10 cellular contexts compared by ENCODE assay signal in the genomic region with DNA sequence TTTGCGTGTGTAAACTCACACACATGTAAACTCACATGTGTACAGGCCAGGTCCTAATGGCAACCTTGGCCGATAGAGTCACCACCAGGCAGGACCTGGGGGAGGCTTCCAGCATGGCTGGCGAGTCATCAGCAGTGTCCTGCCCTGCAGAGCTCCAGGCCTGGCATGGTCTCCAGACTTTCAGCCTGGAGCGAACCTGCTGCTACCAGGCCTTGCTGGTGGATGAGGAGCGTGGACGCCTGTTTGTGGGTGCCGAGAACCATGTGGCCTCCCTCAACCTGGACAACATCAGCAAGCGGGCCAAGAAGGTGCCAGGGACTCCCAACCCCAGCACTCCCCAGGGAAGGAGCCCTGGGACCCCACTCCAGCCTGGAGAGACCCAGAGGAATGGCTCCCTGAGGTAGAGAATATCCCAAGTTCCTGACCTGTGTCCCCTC.
A peak's percentile ranks its signal among the peaks of the same experiment; 100 is the strongest.
DNase-seq lines count a peak whose midpoint lies in the region; ATAC-seq lines count a peak whose summit lies in the region.
"Had no signal": no experiment of that assay in that cellular context is flagged by ENCODE, and none has a peak within 500 bp of the region (broad histone marks: within the 10 kb centered on the region; RNA-seq: fewer than 3 reads in every experiment).

No MANE protein-coding gene starts in this region.

- H3K9ac ChIP-seq in mucosa of stomach (ENCODE audit: low read length), result peak overlapping the region; percentile 90

- DNase-seq in AG08396 (ENCODE audit: low spot score), result peak; percentile 83
- peak; percentile 58 for DNase-seq in amniotic epithelial cell (ENCODE audit: low read depth)
- DNase-seq: activated T-cell treated with anti-CD3 and anti-CD28 coated beads, Interleukin-2, amount 50 U/mL, for 1 hour; CD4-positive, alpha-beta T cell had no signal

- peak overlapping the region; percentile 71 for H3K4me3 ChIP-seq in mucosa of stomach (ENCODE audit: low read length)

- ATAC-seq in GM21528 (IDR thresholded peaks at IDR 0.05; ENCODE audit: low FRiP score, unreplicated experiment) (no peak), HG02938 (IDR thresholded peaks at IDR 0.05; ENCODE audit: unreplicated experiment) (no peak), HG02973 (IDR thresholded peaks at IDR 0.05; ENCODE audit: unreplicated experiment) (no peak)
- ATAC-seq: Right ventricle myocardium inferior; stimulated activated memory B cell treated with anti-CD40 and anti-IgM and Interleukin-4, amounts not matched to agents 10 μg/mL and 1 μg/mL and 100 μg/mL, for 72 hours had no signal

- no peaks in the 10 kb centered on the region for H3K9me3 ChIP-seq in mucosa of stomach (ENCODE audit: control insufficient read depth, low read length)

- H3K4me1 ChIP-seq in mucosa of stomach (ENCODE audit: control insufficient read depth, insufficient read depth, low read length), result peaks cover 82% of the 10 kb centered on the region

- no peaks in the 10 kb centered on the region for H3K27me3 ChIP-seq in mucosa of stomach (ENCODE audit: control insufficient read depth, insufficient read depth, low read length)

- H3K36me3 ChIP-seq in mucosa of stomach (ENCODE audit: control insufficient read depth, insufficient read depth, low read length), result no peaks in the 10 kb centered on the region
